Comparison of ENCODE assay signal across 22 cellular contexts in genomic region chr11:122343247-122343646, GRCh38.
DNase-seq lines count a peak whose midpoint lies in the region; ATAC-seq, FAIRE-seq and TF ChIP-seq lines count a peak whose summit lies in the region.
"Had no signal": no experiment of that assay in that cellular context is flagged by ENCODE, and none has a peak within 500 bp of the region (broad histone marks: within the 10 kb centered on the region; RNA-seq: fewer than 3 reads in every experiment).

No MANE protein-coding gene starts in this region.

- H3K27me3 Mint-ChIP-seq in activated CD8-positive, alpha-beta T cell treated with anti-CD3 and anti-CD28 coated beads for 36 hours, result no peaks in the 10 kb centered on the region
- H3K27me3 Mint-ChIP-seq: activated CD4-positive, alpha-beta T cell treated with anti-CD3 and anti-CD28 coated beads, Interleukin-2, amount 10 ng/mL, durations not matched to agents 24 days and 14 days; activated CD8-positive, alpha-beta memory T cell treated with anti-CD3 and anti-CD28 coated beads, Interleukin-2, amount 10 ng/mL, durations not matched to agents 7 days and 5 days had no signal

- POLR2A ChIA-PET in BJ (lab: Charles Lee) (no interaction called here), HepG2 (lab: Yijun Ruan, JAX) (no interaction called here)
- POLR2A ChIA-PET in activated CD8-positive, alpha-beta T cell treated with anti-CD3 and anti-CD28 coated beads for 36 hours (lab: Charles Lee), result no interaction called here

- no peak overlapping the region for H2BK5ac ChIP-seq in neuronal stem cell (ENCODE audit: low read length)

- BruUV-seq in HepG2 (replicated peaks; lab: Mats Ljungman, UMichigan), result no TSS peak

- no peaks in the 10 kb centered on the region for H3K36me3 Mint-ChIP-seq in activated CD8-positive, alpha-beta T cell treated with anti-CD3 and anti-CD28 coated beads for 36 hours (ENCODE audit: low read depth)
- H3K36me3 Mint-ChIP-seq: activated CD8-positive, alpha-beta memory T cell treated with anti-CD3 and anti-CD28 coated beads, Interleukin-2, amount 10 ng/mL, durations not matched to agents 7 days and 5 days; CD14-positive monocyte had no signal

- H3K4me2 ChIP-seq in neuronal stem cell (ENCODE audit: insufficient read depth, low read length, poor library complexity, severe bottlenecking) (no peak overlapping the region), HepG2 (ENCODE audit: low read depth, low read length) (no peak overlapping the region)

- H3K27ac ChIP-seq in ascending aorta (peak overlapping the region; percentile 60 to 68), neuronal stem cell (replicated peaks; ENCODE audit: low read length) (no peak overlapping the region), HepG2 (ENCODE audit: extremely low read length, insufficient read depth, low read length) (no peak overlapping the region)
- H3K27ac ChIP-seq: VCaP had no signal

- H2BK15ac ChIP-seq in neuronal stem cell (ENCODE audit: low read length), result no peak overlapping the region

- H3K4me1 ChIP-seq in ascending aorta (peaks cover 3 to 33% of the 10 kb centered on the region in 2 donors), neuronal stem cell (ENCODE audit: control insufficient read depth in 2 of 2, insufficient read depth in 1 of 2, low read depth in 1 of 2, low read length in 2 of 2) (peaks cover 3 to 8% of the 10 kb centered on the region in 2 donors), HepG2 (ENCODE audit: insufficient read depth, low read length) (no peaks in the 10 kb centered on the region)

- H3K4ac ChIP-seq in neuronal stem cell (ENCODE audit: low read length), result no peak overlapping the region

- H3K18ac ChIP-seq in neuronal stem cell (ENCODE audit: low read length), result no peak overlapping the region

- H3K9me3 ChIP-seq in ascending aorta (no peaks in the 10 kb centered on the region), neuronal stem cell (replicated peaks in 1 of 2; ENCODE audit: control insufficient read depth in 2 of 2, insufficient read depth in 1 of 2, low read depth in 1 of 2, low read length in 2 of 2) (no peaks in the 10 kb centered on the region), HepG2 (ENCODE audit: low read length) (no peaks in the 10 kb centered on the region)

- TF ChIP-seq RAD21 in HepG2 (CRISPR knock-in tag; IDR thresholded peaks at IDR 0.05), result no peak

- no peaks in the 10 kb centered on the region for H4K20me1 ChIP-seq in HepG2 (ENCODE audit: insufficient read depth, low read length)

- H3K36me3 ChIP-seq in BJ (ENCODE audit: control insufficient read depth, insufficient read depth, low read length), result no peaks in the 10 kb centered on the region
- no peaks in the 10 kb centered on the region for H3K36me3 ChIP-seq in ascending aorta
- H3K36me3 ChIP-seq in neuronal stem cell (replicated peaks in 1 of 2; ENCODE audit: control insufficient read depth in 2 of 2, insufficient read depth in 2 of 2, low read length in 2 of 2), result no peaks in the 10 kb centered on the region
- no peaks in the 10 kb centered on the region for H3K36me3 ChIP-seq in HepG2 (replicated peaks in 1 of 2; ENCODE audit: control insufficient read depth in 1 of 2, insufficient read depth in 2 of 2, low read length in 2 of 2)

- no peak for TF ChIP-seq CTCF in BJ (IDR thresholded peaks at IDR 0.05; ENCODE audit: insufficient read depth, low read depth, low read length)
- TF ChIP-seq CTCF in ascending aorta (IDR thresholded peaks at IDR 0.05), result no peak
- no peak for TF ChIP-seq CTCF in activated CD8-positive, alpha-beta T cell treated with anti-CD3 and anti-CD28 coated beads for 36 hours (IDR thresholded peaks at IDR 0.05)
- no peak for TF ChIP-seq CTCF in HepG2 (CRISPR knock-in tag; IDR thresholded peaks at IDR 0.05)

- H3K4me1 Mint-ChIP-seq in activated CD8-positive, alpha-beta T cell treated with anti-CD3 and anti-CD28 coated beads for 36 hours (ENCODE audit: low read depth), result no peaks in the 10 kb centered on the region
- H3K4me1 Mint-ChIP-seq: activated CD4-positive, alpha-beta T cell treated with anti-CD3 and anti-CD28 coated beads, Interleukin-2, amount 10 ng/mL, durations not matched to agents 24 days and 14 days; activated CD8-positive, alpha-beta memory T cell treated with anti-CD3 and anti-CD28 coated beads, Interleukin-2, amount 10 ng/mL, durations not matched to agents 7 days and 5 days had no signal

- intact Hi-C loops in ascending aorta (cut with DNase I) (loop anchor here (5.0 kb wide), 1 partner anchor 36 kb away; no protein-coding TSS in a partner anchor), HepG2 (cut with micrococcal nuclease; ENCODE audit: unreplicated experiment) (no loop called here)
- intact Hi-C loops in activated CD8-positive, alpha-beta T cell treated with anti-CD3 and anti-CD28 coated beads for 36 hours (cut with micrococcal nuclease), result no loop called here

- TF ChIP-seq POLR2A in HepG2 (IDR thresholded peaks at IDR 0.05; ENCODE audit: insufficient read depth in 1 of 2, low read depth in 2 of 2, low read length in 2 of 2), result no peak

- WGBS in neuronal stem cell (ENCODE audit: extremely low coverage in 2 of 2, insufficient read length in 2 of 2, insufficient replicate concordance in 1 of 2), 2 donors, result no CpG with 5 or more reads among the region's 3 CpGs
- WGBS in HepG2 (ENCODE audit: low lambda C conversion rate), result 24% methylated on average over 3 of the region's 3 CpGs

- H3K9ac ChIP-seq in neuronal stem cell (ENCODE audit: low read depth, low read length, poor library complexity), result no peak overlapping the region
- no peak overlapping the region for H3K9ac ChIP-seq in HepG2 (ENCODE audit: insufficient read depth, low read depth, low read length)

- no peak overlapping the region for H2AK5ac ChIP-seq in neuronal stem cell (ENCODE audit: low read depth, low read length)

- no peak overlapping the region for H2BK12ac ChIP-seq in neuronal stem cell (ENCODE audit: low read length)

- CTCF ChIA-PET in BJ (lab: Yijun Ruan, JAX) (interaction anchor here (0.7 to 3.8 kb wide), 2 partner anchors 127 to 130 kb away, joined by 3 to 16 read pairs; no protein-coding TSS in a partner anchor), HepG2 (lab: Yijun Ruan, JAX; ENCODE audit: low intra/inter-chr PET ratio, low total read pairs) (no interaction called here)
- CTCF ChIA-PET in activated CD8-positive, alpha-beta T cell treated with anti-CD3 and anti-CD28 coated beads for 36 hours (lab: Charles Lee), result no interaction called here

- no peaks in the 10 kb centered on the region for H3K79me1 ChIP-seq in neuronal stem cell (ENCODE audit: low read depth, low read length)

- H4K91ac ChIP-seq in neuronal stem cell (ENCODE audit: low read depth, low read length, poor library complexity), result no peak overlapping the region

- no peak for FAIRE-seq in HepG2 (lab: Jason Lieb, UNC)
- FAIRE-seq: D721Med, small intestine, urothelium cell line had no signal

- no peak overlapping the region for H4K8ac ChIP-seq in neuronal stem cell (ENCODE audit: low read depth, low read length)

- H3K27ac Mint-ChIP-seq in activated CD8-positive, alpha-beta T cell treated with anti-CD3 and anti-CD28 coated beads for 36 hours, result no peak overlapping the region
- H3K27ac Mint-ChIP-seq: activated CD4-positive, alpha-beta T cell treated with anti-CD3 and anti-CD28 coated beads, Interleukin-2, amount 10 ng/mL, durations not matched to agents 24 days and 14 days; activated CD8-positive, alpha-beta memory T cell treated with anti-CD3 and anti-CD28 coated beads, Interleukin-2, amount 10 ng/mL, durations not matched to agents 7 days and 5 days; activated naive CD4-positive, alpha-beta T cell treated with anti-CD3 and anti-CD28 coated beads for 36 hours; CD14-positive monocyte; T-helper 2 cell treated with Interferon-gamma antibody and Interleukin-4, amounts not matched to agents 5 μg/mL and 100 μg/mL, for 36 hours had no signal

- in situ Hi-C loops in HepG2 (cut with HindIII; ENCODE audit: extremely low pct_ligation_motif_present, low pct_unique_long_range_greater_than_20kb), result no loop called here

- H3K4me3 ChIP-seq in BJ (ENCODE audit: low read depth, low read length) (no peak overlapping the region), ascending aorta (peak overlapping the region in 1 of 2 donors; percentile 17), neuronal stem cell (ENCODE audit: low read length in 2 of 2) (no peak overlapping the region), HepG2 (replicated peaks in 1 of 3; ENCODE audit: insufficient read depth in 1 of 3, low read depth in 2 of 3, low read length in 3 of 3) (no peak overlapping the region)

- ATAC-seq in activated CD8-positive, alpha-beta T cell treated with anti-CD3 and anti-CD28 coated beads for 36 hours, result no peak
- ATAC-seq in HepG2 (no peak), HG03045 (IDR thresholded peaks at IDR 0.05; ENCODE audit: unreplicated experiment) (no peak)
- ATAC-seq: activated CD8-positive, alpha-beta memory T cell treated with anti-CD3 and anti-CD28 coated beads, Interleukin-2, amount 10 ng/mL, durations not matched to agents 7 days and 5 days had no signal

- peak overlapping the region; percentile 11 for H2AFZ ChIP-seq in neuronal stem cell (ENCODE audit: low read length)
- no peak overlapping the region for H2AFZ ChIP-seq in HepG2 (ENCODE audit: low read length)

- no peak overlapping the region for H3K4me3 Mint-ChIP-seq in activated CD8-positive, alpha-beta T cell treated with anti-CD3 and anti-CD28 coated beads for 36 hours
- H3K4me3 Mint-ChIP-seq: activated CD4-positive, alpha-beta T cell treated with anti-CD3 and anti-CD28 coated beads, Interleukin-2, amount 10 ng/mL, durations not matched to agents 24 days and 14 days; activated CD8-positive, alpha-beta memory T cell treated with anti-CD3 and anti-CD28 coated beads, Interleukin-2, amount 10 ng/mL, durations not matched to agents 7 days and 5 days; activated naive CD4-positive, alpha-beta T cell treated with anti-CD3 and anti-CD28 coated beads for 36 hours; CD14-positive monocyte; T-helper 2 cell treated with Interferon-gamma antibody and Interleukin-4, amounts not matched to agents 5 μg/mL and 100 μg/mL, for 36 hours had no signal

- H3K9me3 Mint-ChIP-seq in activated CD8-positive, alpha-beta T cell treated with anti-CD3 and anti-CD28 coated beads for 36 hours, result no peaks in the 10 kb centered on the region
- H3K9me3 Mint-ChIP-seq: activated CD4-positive, alpha-beta T cell treated with anti-CD3 and anti-CD28 coated beads, Interleukin-2, amount 10 ng/mL, durations not matched to agents 24 days and 14 days; activated naive CD4-positive, alpha-beta T cell treated with anti-CD3 and anti-CD28 coated beads for 36 hours; T-helper 2 cell treated with Interferon-gamma antibody and Interleukin-4, amounts not matched to agents 5 μg/mL and 100 μg/mL, for 36 hours had no signal

- TF ChIP-seq EP300 in HepG2 (IDR thresholded peaks at IDR 0.05; ENCODE audit: low read depth in 2 of 2, low read length in 2 of 2), result no peak
- no peak for TF ChIP-seq EP300 in HepG2 (CRISPR knock-in tag; IDR thresholded peaks at IDR 0.05; ENCODE audit: borderline replicate concordance)

- H3K27me3 ChIP-seq in BJ (ENCODE audit: control insufficient read depth, insufficient read depth, low read length) (no peaks in the 10 kb centered on the region), ascending aorta (no peaks in the 10 kb centered on the region), neuronal stem cell (ENCODE audit: control insufficient read depth in 3 of 3, insufficient read depth in 3 of 3, low read depth in 1 of 3, low read length in 3 of 3) (no peaks in the 10 kb centered on the region), HepG2 (ENCODE audit: control insufficient read depth in 1 of 2, insufficient read depth in 2 of 2, low read length in 2 of 2) (no peaks in the 10 kb centered on the region)

- no peak overlapping the region for H3K23ac ChIP-seq in neuronal stem cell (ENCODE audit: low read depth, low read length, poor library complexity)

- H2BK120ac ChIP-seq in neuronal stem cell (ENCODE audit: low read depth, low read length), result no peak overlapping the region

- no peak overlapping the region for H3K14ac ChIP-seq in neuronal stem cell (ENCODE audit: low read length)

- DNase-seq in BJ (ENCODE audit: low read depth) (peak; percentile 64), H4 (ENCODE audit: low spot score) (peak; percentile 21), ascending aorta (ENCODE audit: low spot score in 2 of 2) (no peak), neuronal stem cell (ENCODE audit: low spot score) (no peak), HepG2 (ENCODE audit: low spot score) (no peak), iPS-NIHi11 (ENCODE audit: low spot score) (no peak)
- DNase-seq in activated CD8-positive, alpha-beta T cell treated with anti-CD3 and anti-CD28 coated beads for 36 hours, result no peak
- DNase-seq: activated CD4-positive, alpha-beta T cell treated with anti-CD3 and anti-CD28 coated beads, Interleukin-2, amount 10 ng/mL, durations not matched to agents 24 days and 14 days; activated CD8-positive, alpha-beta memory T cell treated with anti-CD3 and anti-CD28 coated beads, Interleukin-2, amount 10 ng/mL, durations not matched to agents 7 days and 5 days; activated naive CD4-positive, alpha-beta T cell treated with anti-CD3 and anti-CD28 coated beads for 36 hours; Kasumi-1; NCI-H1048; NCI-H187 treated with DMSO at 0.1 percent for 48 hours; RPMI8226; small intestine; stimulated activated CD4-positive, alpha-beta T cell treated with anti-CD3 and anti-CD28 coated beads, Interleukin-2, amount 100 ng/mL, for 24 hours had no signal

- no peaks in the 10 kb centered on the region for H3K79me2 ChIP-seq in HepG2 (ENCODE audit: insufficient read depth, low read length)

Comparison
In these comparisons a context has a peak if more than half of its experiments do, and no peak if none do; other contexts are left out.
1. DNase-seq: peak in BJ (single experiment) and H4 (single experiment); none in ascending aorta (0 of 2), neuronal stem cell (single experiment), activated CD8-positive, alpha-beta T cell treated with anti-CD3 and anti-CD28 coated beads for 36 hours (single experiment), HepG2 (single experiment) and iPS-NIHi11 (single experiment).
2. H3K27ac ChIP-seq: peak in ascending aorta (2 of 2); none in neuronal stem cell (single experiment) and HepG2 (single experiment).